1 cellular context compared by ENCODE assay signal in genomic region chr1:196933531-196934189, GRCh38.
TF ChIP-seq lines count a peak whose summit lies in the region.

No MANE protein-coding gene starts in this region.

TF ChIP-seq in GM23338, 12 proteins besides CTCF, POLR2A, EP300 and RAD21 (continued from another document):
- TF ChIP-seq ZNF462 (CRISPR knock-in tag; IDR thresholded peaks at IDR 0.05) (no peak), REST (IDR thresholded peaks at IDR 0.05; ENCODE audit: unreplicated experiment) (no peak), STAT1 (IDR thresholded peaks at IDR 0.05; ENCODE audit: unreplicated experiment) (no peak)
